14 cellular contexts compared by ENCODE assay signal in the genomic region with DNA sequence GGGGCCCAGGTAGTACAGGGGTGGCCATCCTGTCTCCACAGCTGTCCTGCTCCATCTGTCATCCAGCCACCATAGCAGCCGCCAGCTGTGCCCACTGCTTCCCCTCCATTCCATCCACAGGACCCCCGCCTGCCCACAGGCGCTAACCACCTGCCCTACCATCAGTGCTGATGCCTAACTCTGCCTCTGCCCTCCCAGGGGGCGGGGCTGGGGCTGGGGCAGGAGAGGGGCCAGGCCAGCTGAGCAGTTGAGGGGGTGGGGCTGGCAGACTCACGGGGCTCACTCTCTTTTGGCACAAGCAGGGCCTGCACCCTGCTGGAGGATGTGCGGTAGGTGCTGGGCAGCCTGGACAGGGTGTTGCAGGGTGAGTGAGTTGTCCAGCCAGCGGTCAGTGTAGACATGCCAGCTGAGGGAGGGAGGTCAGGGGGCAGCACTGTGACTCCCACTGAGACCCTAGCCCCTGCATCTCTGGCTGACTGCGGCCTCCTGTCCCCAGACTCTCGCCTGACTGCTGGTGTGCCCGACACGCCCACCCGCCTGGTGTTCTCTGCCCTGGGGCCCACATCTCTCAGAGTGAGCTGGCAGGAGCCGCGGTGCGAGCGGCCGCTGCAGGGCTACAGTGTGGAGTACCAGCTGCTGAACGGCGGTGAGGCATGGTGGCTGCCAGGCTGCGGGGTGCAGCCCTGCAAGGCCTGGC. TPM values are rescaled to one million over a fixed set of nuclear protein-coding genes. Genes with fewer than 3 reads are reported as not detected.
DNase-seq lines count a peak whose midpoint lies in the region; ATAC-seq and TF ChIP-seq lines count a peak whose summit lies in the region.
"Had no signal": no experiment of that assay in that cellular context is flagged by ENCODE, and none has a peak within 500 bp of the region (broad histone marks: within the 10 kb centered on the region; RNA-seq: fewer than 3 reads in every experiment).

No MANE protein-coding gene starts in this region.

- POLR2A ChIA-PET in SK-N-SH (lab: Yijun Ruan, JAX), result interaction anchor here (0.6 to 4.2 kb wide), 6 partner anchors 9 to 89 kb away, joined by 3 to 52 read pairs (median 11); a partner anchor contains a TSS

- H3K27ac Mint-ChIP-seq in memory B cell, result peak overlapping the region; percentile 69
- H3K27ac Mint-ChIP-seq: stimulated activated naive CD8-positive, alpha-beta T cell treated with anti-CD3 and anti-CD28 coated beads, Interleukin-15, Interleukin-2, amounts not matched to agents 100 ng/mL and 50 ng/mL, for 24 hours had no signal

- ATAC-seq in memory B cell (ENCODE audit: low read depth), result no peak
- ATAC-seq: activated naive CD4-positive, alpha-beta T cell treated with anti-CD3 and anti-CD28 coated beads, Interleukin-2, amount 50 U/mL, for 72 hours had no signal

- no peaks in the 10 kb centered on the region for H3K79me2 ChIP-seq in SK-N-SH (ENCODE audit: insufficient read depth)

- TF ChIP-seq RAD21 in SK-N-SH (IDR thresholded peaks at IDR 0.05; ENCODE audit: low read length), result no peak

- DNase-seq in EH (ENCODE audit: low read depth), result peak; percentile 25
- peak; percentile 79 for DNase-seq in SK-N-SH
- no peak for DNase-seq in memory B cell (ENCODE audit: low spot score in 2 of 2)
- DNase-seq in KG1 (lab: John Stamatoyannopoulos, UW), result no peak
- DNase-seq in mesenteric fat pad (ENCODE audit: low spot score), result no peak
- DNase-seq in occipital lobe (lab: John Stamatoyannopoulos, UW), result no peak
- DNase-seq: cortex of kidney, KBM-7, NCI-H2171, SHP77 treated with DMSO at 0.1 percent for 48 hours had no signal

- H3K27me3 ChIP-seq in BLaER1, result no peaks in the 10 kb centered on the region
- no peaks in the 10 kb centered on the region for H3K27me3 ChIP-seq in SK-N-SH (ENCODE audit: insufficient read depth)

- TF ChIP-seq CTCF in SK-N-SH (IDR thresholded peaks at IDR 0.05), result no peak

- peaks cover 2% of the 10 kb centered on the region for H3K27me3 Mint-ChIP-seq in memory B cell
- H3K27me3 Mint-ChIP-seq: stimulated activated naive CD8-positive, alpha-beta T cell treated with anti-CD3 and anti-CD28 coated beads, Interleukin-15, Interleukin-2, amounts not matched to agents 100 ng/mL and 50 ng/mL, for 24 hours had no signal

- no peak for TF ChIP-seq EP300 in SK-N-SH (IDR thresholded peaks at IDR 0.05; ENCODE audit: borderline replicate concordance in 1 of 2, low read depth in 1 of 2, low read length in 1 of 2)

- 74% methylated on average over 17 of the region's 20 CpGs for WGBS in SK-N-SH (ENCODE audit: low lambda C conversion rate)

- H2AFZ ChIP-seq in SK-N-SH (ENCODE audit: low read depth), result no peak overlapping the region

- H3K4me3 ChIP-seq in BLaER1 (no peak overlapping the region), SK-N-SH (ENCODE audit: low read depth in 2 of 2, low read length in 1 of 2) (no peak overlapping the region)

- H4K20me1 ChIP-seq in BLaER1 (no peaks in the 10 kb centered on the region), SK-N-SH (ENCODE audit: insufficient read depth) (no peaks in the 10 kb centered on the region)

- peaks cover 26% of the 10 kb centered on the region; the same call in 1 of the 2 replicates for H3K36me3 ChIP-seq in BLaER1
- no peaks in the 10 kb centered on the region for H3K36me3 ChIP-seq in SK-N-SH (replicated peaks in 1 of 2; ENCODE audit: control insufficient read depth in 1 of 2, insufficient read depth in 2 of 2, low read length in 1 of 2)

- H3K9me2 ChIP-seq in SK-N-SH, result no peaks in the 10 kb centered on the region

- H3K9me3 ChIP-seq in BLaER1 (no peaks in the 10 kb centered on the region), SK-N-SH (no peaks in the 10 kb centered on the region)
- H3K9me3 ChIP-seq: neutrophil had no signal

- H3K4me1 ChIP-seq in BLaER1, result peaks cover 38% of the 10 kb centered on the region
- H3K4me1 ChIP-seq in SK-N-SH (ENCODE audit: control insufficient read depth in 1 of 2, insufficient read depth in 2 of 2, low read depth in 1 of 2, low read length in 1 of 2), result peaks cover 0 to 32% of the 10 kb centered on the region in 2 experiments; a peak in 1 of 4 replicates

- H3K9me3 Mint-ChIP-seq in memory B cell, result no peaks in the 10 kb centered on the region
- H3K9me3 Mint-ChIP-seq: activated naive CD4-positive, alpha-beta T cell treated with anti-CD3 and anti-CD28 coated beads, Interleukin-2, amount 50 U/mL, for 72 hours; stimulated activated naive CD8-positive, alpha-beta T cell treated with anti-CD3 and anti-CD28 coated beads, Interleukin-15, Interleukin-2, amounts not matched to agents 100 ng/mL and 50 ng/mL, for 24 hours had no signal

- H3K9ac ChIP-seq in BLaER1, result 0 out of 2 replicates have a peak overlapping the region, but pooled peaks have one; percentile 10
- no peak overlapping the region for H3K9ac ChIP-seq in SK-N-SH

- peak overlapping the region; percentile 73 for H3K4me3 Mint-ChIP-seq in memory B cell
- H3K4me3 Mint-ChIP-seq: stimulated activated naive CD8-positive, alpha-beta T cell treated with anti-CD3 and anti-CD28 coated beads, Interleukin-15, Interleukin-2, amounts not matched to agents 100 ng/mL and 50 ng/mL, for 24 hours had no signal

- H3K4me1 Mint-ChIP-seq in memory B cell, result peaks cover 8% of the 10 kb centered on the region

- CTCF ChIA-PET in SK-N-SH (lab: Yijun Ruan, JAX), result interaction anchor here (0.6 to 31.4 kb wide), 14 partner anchors 6 to 316 kb away, joined by 3 to 1370 read pairs (median 7); a partner anchor contains a TSS

- peaks cover 1% of the 10 kb centered on the region for H3K36me3 Mint-ChIP-seq in memory B cell
- H3K36me3 Mint-ChIP-seq: activated naive CD4-positive, alpha-beta T cell treated with anti-CD3 and anti-CD28 coated beads, Interleukin-2, amount 50 U/mL, for 72 hours had no signal

- no peak overlapping the region for H3K27ac ChIP-seq in BLaER1
- peak overlapping the region in 1 of 2 experiments; percentile 39; a peak in 2 of 4 replicates for H3K27ac ChIP-seq in SK-N-SH (ENCODE audit: low read depth in 2 of 2, low read length in 1 of 2)
- H3K27ac ChIP-seq: neutrophil had no signal

- H3K4me2 ChIP-seq in BLaER1 (peak overlapping the region; percentile 90), SK-N-SH (no peak overlapping the region)

- H3F3A ChIP-seq in SK-N-SH (replicated peaks; ENCODE audit: insufficient read depth), result peaks cover 8% of the 10 kb centered on the region

TF ChIP-seq in SK-N-SH, 30 proteins besides CTCF, POLR2A, EP300 and RAD21:
- no peak for TF ChIP-seq ELF1 (IDR thresholded peaks at IDR 0.05)
- no peak for TF ChIP-seq SIN3A (IDR thresholded peaks at IDR 0.05; ENCODE audit: borderline replicate concordance, low read depth, low read length)
- TF ChIP-seq TCF12 (IDR thresholded peaks at IDR 0.05), result no peak
- 0 out of 2 replicates have a peak, but pooled peaks have one; percentile 17 for TF ChIP-seq RCOR1 (IDR thresholded peaks at IDR 0.05; ENCODE audit: low read length)
- no peak for TF ChIP-seq CHD2 (IDR thresholded peaks at IDR 0.05; ENCODE audit: low read length, partially characterized antibody)

RNA-seq across cellular contexts. Expression of a gene that starts 9.6 kb away (rescaled TPM):
- polyA plus RNA-seq in SK-N-SH (2012; rRNA removed), result 36.5 and 39.2 TPM in 2 replicates
- polyA plus RNA-seq in SK-N-SH (2012; cell fraction: cytosol; rRNA removed), result 12.4 and 22.4 TPM in 2 replicates
- polyA plus RNA-seq in SK-N-SH (2012; cell fraction: nucleus; rRNA removed), result 82.6 and 138 TPM in 2 replicates
- total RNA-seq in mesenteric fat pad (26.4 TPM), occipital lobe (11.4 TPM)

RNA-seq across cellular contexts. Expression of a gene that starts 29.3 kb away (rescaled TPM):
- polyA plus RNA-seq in SK-N-SH (2012; rRNA removed), result 19.9 and 24.8 TPM in 2 replicates
- polyA plus RNA-seq in SK-N-SH (2012; cell fraction: cytosol; rRNA removed), result 22.1 and 26.9 TPM in 2 replicates
- polyA plus RNA-seq in SK-N-SH (2012; cell fraction: nucleus; rRNA removed), result 54.0 and 54.3 TPM in 2 replicates
- 24.6 TPM for total RNA-seq in mesenteric fat pad
- 29.2 TPM for total RNA-seq in occipital lobe

RNA-seq across cellular contexts. Expression of a gene that starts 34.1 kb away (rescaled TPM):
- polyA plus RNA-seq in SK-N-SH (2012; rRNA removed), result 3.6 and 7.0 TPM in 2 replicates
- polyA plus RNA-seq in SK-N-SH (2012; cell fraction: cytosol; rRNA removed), result 1.7 and 3.3 TPM in 2 replicates
- polyA plus RNA-seq in SK-N-SH (2012; cell fraction: nucleus; rRNA removed), result 8.6 and 11.2 TPM in 2 replicates
- total RNA-seq in mesenteric fat pad (13.9 TPM), occipital lobe (2.7 TPM)

Comparison
In these comparisons a context has a peak if more than half of its experiments do, and no peak if none do; other contexts are left out.
1. DNase-seq: peak in EH (single experiment) and SK-N-SH (single experiment); none in memory B cell (0 of 2), KG1 (single experiment), mesenteric fat pad (single experiment) and occipital lobe (single experiment).